ENCODE assay signal across 1 cellular context in genomic region chr7:102758227-102758626, GRCh38.
TF ChIP-seq lines count a peak whose summit lies in the region.

No MANE protein-coding gene starts in this region.

TF ChIP-seq in SK-N-SH, 30 proteins besides CTCF, POLR2A, EP300 and RAD21:
- peak; percentile 11; the same call in 1 of the 2 replicates for TF ChIP-seq SMC3 (IDR thresholded peaks at IDR 0.05; ENCODE audit: low read depth, low read length)
